ENCODE assay signal across 8 cellular contexts in genomic region chr6:52517502-52518278, GRCh38. TPM values are rescaled to one million over a fixed set of nuclear protein-coding genes. Genes with fewer than 3 reads are reported as not detected.
DNase-seq lines count a peak whose midpoint lies in the region; ATAC-seq, FAIRE-seq and TF ChIP-seq lines count a peak whose summit lies in the region.

No MANE protein-coding gene starts in this region.

- intact Hi-C loops in uterus (cut with DNase I; ENCODE audit: low total_unique reads), result loop anchor here (10.0 kb wide), 1 partner anchor 57 kb away; the partner anchor contains the start of gene TRAM2

- no peaks in the 10 kb centered on the region for H3K36me3 ChIP-seq in uterus

- H3K27ac ChIP-seq in uterus, result peak overlapping the region; percentile 89 to 94

- H3K9me3 ChIP-seq in uterus, result no peaks in the 10 kb centered on the region

- TF ChIP-seq POLR2A in uterus (IDR thresholded peaks at IDR 0.05), result peak; percentile 14 to 53

- no peaks in the 10 kb centered on the region for H3K27me3 ChIP-seq in uterus

- no peak overlapping the region for H3K4me3 ChIP-seq in uterus

- TF ChIP-seq CTCF in omental fat pad (IDR thresholded peaks at IDR 0.05) (no peak), uterus (IDR thresholded peaks at IDR 0.05) (no peak)

- DNase-seq in EL, result peak; percentile 98
- peak; percentile 47 for DNase-seq in HuH-7 (ENCODE audit: low spot score)
- DNase-seq in activated T-cell treated with anti-CD3 and anti-CD28 coated beads for 48 hours (ENCODE audit: low read depth), result peak; percentile 40
- peak; percentile 35 to 78 for DNase-seq in frontal cortex (ENCODE audit: low spot score in 2 of 2)
- peak; percentile 76 for DNase-seq in omental fat pad (ENCODE audit: low spot score)
- peak; percentile 92 to 94 for DNase-seq in uterus
- no peak for DNase-seq in DMS153 treated with DMSO at 0.1 percent for 48 hours (lab: John Stamatoyannopoulos, UW; ENCODE audit: unreplicated experiment)

- FAIRE-seq in frontal cortex (lab: Jason Lieb, UNC), result no peak

- H3K4me1 ChIP-seq in uterus, result peaks cover 11 to 22% of the 10 kb centered on the region in 2 donors

- ATAC-seq in GM21529 (IDR thresholded peaks at IDR 0.05; ENCODE audit: unreplicated experiment) (peak; percentile 98), omental fat pad (ENCODE audit: low FRiP score) (peak; percentile 85)

RNA-seq across cellular contexts. Expression of gene TRAM2, which starts 59.2 kb away (rescaled TPM):
- total RNA-seq in frontal cortex (2.0 TPM), omental fat pad (10 to 100 TPM; 17.8 to 29.8 (median 26.3) TPM), uterus (10 to 100 TPM in 2 of 4 donors, 1 to 10 TPM in 2; 3.8 to 33.2 (median 17.6) TPM)
